Comparison of ENCODE assay signal across 1 cellular context in the genomic region with DNA sequence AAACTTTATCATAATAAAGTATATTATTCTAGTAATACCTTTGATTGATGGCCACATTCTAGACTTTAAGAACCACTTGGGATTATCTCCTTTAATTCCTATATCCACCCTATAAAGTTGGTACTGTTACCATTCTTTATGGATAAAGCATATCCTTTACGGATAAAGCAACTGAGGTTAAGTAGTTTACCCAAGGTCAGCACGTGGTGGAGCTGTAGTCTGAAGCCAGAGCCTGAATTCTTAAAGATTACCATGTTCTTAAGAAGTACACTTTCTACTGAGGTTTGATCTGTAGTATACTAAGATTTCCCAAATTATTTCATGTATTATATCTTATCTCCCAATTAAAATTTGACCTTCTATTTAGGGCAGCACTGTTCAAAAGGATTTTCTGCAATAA.
A peak's percentile ranks its signal among the peaks of the same experiment; 100 is the strongest.
TF ChIP-seq lines count a peak whose summit lies in the region.

No MANE protein-coding gene starts in this region.

TF ChIP-seq in K562, 482 proteins besides CTCF, POLR2A, EP300 and RAD21:
- no peak for TF ChIP-seq RFX1 (IDR thresholded peaks at IDR 0.05)
- TF ChIP-seq, protein P1, sequence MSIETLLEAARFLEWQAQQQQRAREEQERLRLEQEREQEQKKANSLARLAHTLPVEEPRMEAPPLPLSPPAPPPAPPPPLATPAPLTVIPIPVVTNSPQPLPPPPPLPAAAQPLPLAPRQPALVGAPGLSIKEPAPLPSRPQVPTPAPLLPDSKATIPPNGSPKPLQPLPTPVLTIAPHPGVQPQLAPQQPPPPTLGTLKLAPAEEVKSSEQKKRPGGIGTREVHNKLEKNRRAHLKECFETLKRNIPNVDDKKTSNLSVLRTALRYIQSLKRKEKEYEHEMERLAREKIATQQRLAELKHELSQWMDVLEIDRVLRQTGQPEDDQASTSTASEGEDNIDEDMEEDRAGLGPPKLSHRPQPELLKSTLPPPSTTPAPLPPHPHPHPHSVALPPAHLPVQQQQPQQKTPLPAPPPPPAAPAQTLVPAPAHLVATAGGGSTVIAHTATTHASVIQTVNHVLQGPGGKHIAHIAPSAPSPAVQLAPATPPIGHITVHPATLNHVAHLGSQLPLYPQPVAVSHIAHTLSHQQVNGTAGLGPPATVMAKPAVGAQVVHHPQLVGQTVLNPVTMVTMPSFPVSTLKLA (conservative IDR thresholded peaks at IDR 0.05): 0 out of 4 replicates have a peak, but pooled peaks of 1 of the 2 experiments have one; percentile 28
- no peak for TF ChIP-seq NR2C2 (CRISPR knock-in tag; IDR thresholded peaks at IDR 0.05)
- TF ChIP-seq NR2C2 (tag; IDR thresholded peaks at IDR 0.05): peak; percentile 50; the same call in 1 of the 2 replicates
- TF ChIP-seq ESRRA (IDR thresholded peaks at IDR 0.05; ENCODE audit: borderline replicate concordance, low read depth): peak; percentile 87
- TF ChIP-seq TRIM24 (IDR thresholded peaks at IDR 0.05): no peak
- peak; percentile 19; the same call in 1 of the 2 replicates for TF ChIP-seq POLR2H (tag; IDR thresholded peaks at IDR 0.05; ENCODE audit: low read depth)
- peak; percentile 45; the same call in 1 of the 2 replicates for TF ChIP-seq NR2C1 (IDR thresholded peaks at IDR 0.05)
- peak; percentile 40; the same call in 1 of the 2 replicates for TF ChIP-seq NR2C1 (tag; IDR thresholded peaks at IDR 0.05)
- no peak for TF ChIP-seq SP2 (IDR thresholded peaks at IDR 0.05; ENCODE audit: extremely low read depth, low read depth, low read length, poor library complexity, severe bottlenecking)
- TF ChIP-seq, protein P2, sequence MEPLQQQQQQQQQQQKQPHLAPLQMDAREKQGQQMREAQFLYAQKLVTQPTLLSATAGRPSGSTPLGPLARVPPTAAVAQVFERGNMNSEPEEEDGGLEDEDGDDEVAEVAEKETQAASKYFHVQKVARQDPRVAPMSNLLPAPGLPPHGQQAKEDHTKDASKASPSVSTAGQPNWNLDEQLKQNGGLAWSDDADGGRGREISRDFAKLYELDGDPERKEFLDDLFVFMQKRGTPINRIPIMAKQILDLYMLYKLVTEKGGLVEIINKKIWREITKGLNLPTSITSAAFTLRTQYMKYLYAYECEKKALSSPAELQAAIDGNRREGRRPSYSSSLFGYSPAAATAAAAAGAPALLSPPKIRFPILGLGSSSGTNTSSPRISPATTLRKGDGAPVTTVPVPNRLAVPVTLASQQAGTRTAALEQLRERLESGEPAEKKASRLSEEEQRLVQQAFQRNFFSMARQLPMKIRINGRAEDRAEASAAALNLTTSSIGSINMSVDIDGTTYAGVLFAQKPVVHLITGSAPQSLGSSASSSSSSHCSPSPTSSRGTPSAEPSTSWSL (CRISPR knock-in tag; IDR thresholded peaks at IDR 0.05; ENCODE audit: borderline replicate concordance): no peak
- peak; percentile 33 for TF ChIP-seq SMC3 (conservative IDR thresholded peaks at IDR 0.05; ENCODE audit: insufficient read depth, low read depth, low read length)
- 0 out of 2 replicates have a peak, but pooled peaks have one; percentile 24 for TF ChIP-seq MYC (IDR thresholded peaks at IDR 0.05; ENCODE audit: low read depth, low read length)
- no peak for TF ChIP-seq MYC (CRISPR knock-in tag; IDR thresholded peaks at IDR 0.05; ENCODE audit: borderline replicate concordance, low read depth)
